ENCODE assay signal across 8 cellular contexts in the genomic region with DNA sequence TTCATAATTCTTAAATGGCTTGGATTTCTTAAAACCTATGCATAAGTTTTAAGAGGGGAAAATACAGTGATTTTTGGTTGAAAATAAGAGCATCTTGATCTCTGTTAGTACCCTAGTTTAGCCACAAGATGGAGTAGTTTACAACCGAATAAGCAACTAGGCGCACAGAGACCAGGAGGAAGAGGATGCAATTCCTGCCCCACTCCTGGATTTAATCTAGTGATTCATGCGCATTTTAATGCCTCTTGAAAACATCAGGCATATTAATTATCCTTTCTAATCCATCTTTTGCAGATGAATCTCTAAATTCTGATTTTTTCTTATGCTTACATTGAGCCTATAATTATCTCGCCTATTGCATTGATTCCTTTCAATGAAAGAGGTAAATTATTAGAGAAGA.
DNase-seq lines count a peak whose midpoint lies in the region; ATAC-seq and TF ChIP-seq lines count a peak whose summit lies in the region.

No MANE protein-coding gene starts in this region.

- POLR2A ChIA-PET in A673 (lab: Charles Lee; ENCODE audit: low non-redundant PET), result no interaction called here

- TF ChIP-seq POLR2A in esophagus squamous epithelium (IDR thresholded peaks at IDR 0.05), result no peak

- H3K4me3 ChIP-seq in A673 (ENCODE audit: low read depth, low read length, poor library complexity, severe bottlenecking) (no peak overlapping the region), esophagus squamous epithelium (no peak overlapping the region), neuronal stem cell (ENCODE audit: low read length in 2 of 2) (no peak overlapping the region)

- in situ Hi-C loops in GM13976 (cut with MboI; ENCODE audit: low sequenced_read_pairs, unreplicated experiment), result loop anchor here (5.0 kb wide), 1 partner anchor 113 kb away; no protein-coding TSS in a partner anchor

- TF ChIP-seq CTCF in A673 (conservative IDR thresholded peaks at IDR 0.05; ENCODE audit: low read depth, low read length) (peak; percentile 77), GM13976 (IDR thresholded peaks at IDR 0.05; ENCODE audit: borderline replicate concordance, control extremely low read depth, extremely low read depth, insufficient read depth, missing control alignments) (peak; percentile 43), esophagus squamous epithelium (IDR thresholded peaks at IDR 0.05) (peak; percentile 51 to 80 (median 60))

- no peak overlapping the region for H3K4ac ChIP-seq in neuronal stem cell (ENCODE audit: low read length)

- H3K9me3 ChIP-seq in A673 (ENCODE audit: low read depth, low read length, poor library complexity, severe bottlenecking) (no peaks in the 10 kb centered on the region), esophagus squamous epithelium (no peaks in the 10 kb centered on the region), neuronal stem cell (replicated peaks in 1 of 2; ENCODE audit: control insufficient read depth in 2 of 2, insufficient read depth in 1 of 2, low read depth in 1 of 2, low read length in 2 of 2) (no peaks in the 10 kb centered on the region)

- ATAC-seq in HG02763 (IDR thresholded peaks at IDR 0.05; ENCODE audit: unreplicated experiment), result no peak

- H3K27ac ChIP-seq in A673 (ENCODE audit: low read depth, low read length, poor library complexity, severe bottlenecking), result no peak overlapping the region
- H3K27ac ChIP-seq in esophagus squamous epithelium, result no peak overlapping the region
- H3K27ac ChIP-seq in neuronal stem cell (replicated peaks; ENCODE audit: low read length), result no peak overlapping the region

- H3K4me1 ChIP-seq in A673 (ENCODE audit: insufficient read depth, low read length, poor library complexity, severe bottlenecking) (no peaks in the 10 kb centered on the region), esophagus squamous epithelium (no peaks in the 10 kb centered on the region), neuronal stem cell (ENCODE audit: control insufficient read depth in 2 of 2, insufficient read depth in 1 of 2, low read depth in 1 of 2, low read length in 2 of 2) (peaks cover 0 to 1% of the 10 kb centered on the region in 2 donors)

- intact Hi-C loops in A673 (cut with micrococcal nuclease; ENCODE audit: unreplicated experiment) (loop anchor here (1.0 to 10.0 kb wide), 3 partner anchors 121 to 410 kb away; no protein-coding TSS in a partner anchor), esophagus squamous epithelium (cut with DNase I) (loop anchor here (2.0 kb wide), 1 partner anchor 122 kb away; no protein-coding TSS in a partner anchor)

- no peak overlapping the region for H3K23ac ChIP-seq in neuronal stem cell (ENCODE audit: low read depth, low read length, poor library complexity)

- no peak overlapping the region for H3K14ac ChIP-seq in neuronal stem cell (ENCODE audit: low read length)

- no peak overlapping the region for H3K4me2 ChIP-seq in neuronal stem cell (ENCODE audit: insufficient read depth, low read length, poor library complexity, severe bottlenecking)

- no peak overlapping the region for H2AFZ ChIP-seq in neuronal stem cell (ENCODE audit: low read length)

- H2BK12ac ChIP-seq in neuronal stem cell (ENCODE audit: low read length), result no peak overlapping the region

- no peak overlapping the region for H4K91ac ChIP-seq in neuronal stem cell (ENCODE audit: low read depth, low read length, poor library complexity)

- no peak overlapping the region for H3K18ac ChIP-seq in neuronal stem cell (ENCODE audit: low read length)

- no peaks in the 10 kb centered on the region for H3K36me3 ChIP-seq in A673 (ENCODE audit: insufficient read depth, low read length, poor library complexity, severe bottlenecking)
- H3K36me3 ChIP-seq in esophagus squamous epithelium, result no peaks in the 10 kb centered on the region
- no peaks in the 10 kb centered on the region for H3K36me3 ChIP-seq in neuronal stem cell (replicated peaks in 1 of 2; ENCODE audit: control insufficient read depth in 2 of 2, insufficient read depth in 2 of 2, low read length in 2 of 2)

- H2BK120ac ChIP-seq in neuronal stem cell (ENCODE audit: low read depth, low read length), result no peak overlapping the region

- H3K9ac ChIP-seq in neuronal stem cell (ENCODE audit: low read depth, low read length, poor library complexity), result no peak overlapping the region

- CTCF ChIA-PET in A673 (lab: Charles Lee), result interaction anchor here (1.3 to 1.4 kb wide), 2 partner anchors 65 kb away, joined by 3 to 4 read pairs; no protein-coding TSS in a partner anchor

- H3K27me3 ChIP-seq in A673 (replicated peaks; ENCODE audit: insufficient read depth, low read depth, low read length, poor library complexity) (no peaks in the 10 kb centered on the region), esophagus squamous epithelium (no peaks in the 10 kb centered on the region), neuronal stem cell (ENCODE audit: control insufficient read depth in 3 of 3, insufficient read depth in 3 of 3, low read depth in 1 of 3, low read length in 3 of 3) (no peaks in the 10 kb centered on the region)

- no peak overlapping the region for H4K8ac ChIP-seq in neuronal stem cell (ENCODE audit: low read depth, low read length)

- H2BK15ac ChIP-seq in neuronal stem cell (ENCODE audit: low read length), result no peak overlapping the region

- no peak overlapping the region for H2AK5ac ChIP-seq in neuronal stem cell (ENCODE audit: low read depth, low read length)

- BruUV-seq in A673 (replicated peaks; lab: Mats Ljungman, UMichigan), result no TSS peak

- DNase-seq in A673 (ENCODE audit: low spot score), result peak; percentile 71
- DNase-seq in GM13976 (ENCODE audit: low spot score), result peak; percentile 75
- DNase-seq in M059J (ENCODE audit: low read depth), result peak; percentile 53
- peak; percentile 16 for DNase-seq in SIG-M5 (lab: John Stamatoyannopoulos, UW)
- no peak for DNase-seq in esophagus squamous epithelium (lab: John Stamatoyannopoulos, UW)
- DNase-seq in neuronal stem cell (ENCODE audit: low spot score), result peak; percentile 45
- no peak for DNase-seq in stimulated activated naive CD4-positive, alpha-beta T cell treated with Interleukin-2 at 50 U/mL for 16 hours (lab: John Stamatoyannopoulos, UW)

- no peak overlapping the region for H2BK5ac ChIP-seq in neuronal stem cell (ENCODE audit: low read length)

- 20 to 23% methylated on average over 4 of the region's 4 CpGs for WGBS in esophagus squamous epithelium, 2 donors
- no CpG with 5 or more reads among the region's 4 CpGs for WGBS in neuronal stem cell (ENCODE audit: extremely low coverage in 2 of 2, insufficient read length in 2 of 2, insufficient replicate concordance in 1 of 2), 2 donors

- H3K79me1 ChIP-seq in neuronal stem cell (ENCODE audit: low read depth, low read length), result no peaks in the 10 kb centered on the region

Comparison
In these comparisons a context has a peak if more than half of its experiments do, and no peak if none do; other contexts are left out.
1. DNase-seq: peak in A673 (single experiment), GM13976 (single experiment), M059J (single experiment), SIG-M5 (single experiment) and neuronal stem cell (single experiment); none in esophagus squamous epithelium (single experiment) and stimulated activated naive CD4-positive, alpha-beta T cell treated with Interleukin-2 at 50 U/mL for 16 hours (single experiment).
2. Peak in every context shown above with its lines, with median percentiles within 50 percentile points of each other: CTCF ChIP-seq.